In genomic region chr7:151060113-151060415, GRCh38 we compare ENCODE assay signal across 8 cellular contexts. TPM values are rescaled to one million over a fixed set of nuclear protein-coding genes. Genes with fewer than 3 reads are reported as not detected.
DNase-seq lines count a peak whose midpoint lies in the region; ATAC-seq and TF ChIP-seq lines count a peak whose summit lies in the region.

No MANE protein-coding gene starts in this region.

- DNase-seq in CD4-positive, CD25-positive, alpha-beta regulatory T cell, result no peak
- DNase-seq in NT2/D1 (ENCODE audit: low read depth, low spot score), result no peak
- DNase-seq in effector memory CD4-positive, alpha-beta T cell, result no peak
- DNase-seq in neural progenitor cell (ENCODE audit: low spot score), result no peak
- no peak for DNase-seq in GM13977 (ENCODE audit: low spot score)
- no peak for DNase-seq in GM19238 (ENCODE audit: insufficient read length, low spot score)
- no peak for DNase-seq in UCSD-AML1 (lab: John Stamatoyannopoulos, UW; ENCODE audit: unreplicated experiment)
- DNase-seq in superior temporal gyrus (ENCODE audit: extremely low spot score), result no peak

- no peak overlapping the region for H2AFZ ChIP-seq in neural progenitor cell (replicated peaks)

- H3K4me2 ChIP-seq in neural progenitor cell, result peak overlapping the region; percentile 99

- H4K20me1 ChIP-seq in neural progenitor cell (ENCODE audit: low read depth), result peaks cover 53% of the 10 kb centered on the region

- no peaks in the 10 kb centered on the region for H3K27me3 Mint-ChIP-seq in CD4-positive, CD25-positive, alpha-beta regulatory T cell
- H3K27me3 Mint-ChIP-seq in neural progenitor cell (ENCODE audit: insufficient read depth, low read depth), result peaks cover 16% of the 10 kb centered on the region

- no peaks in the 10 kb centered on the region for H3K9me3 ChIP-seq in CD4-positive, CD25-positive, alpha-beta regulatory T cell (ENCODE audit: control insufficient read depth in 2 of 2, low read length in 2 of 2)
- H3K9me3 ChIP-seq in NT2/D1 (ENCODE audit: insufficient read depth, low read length) (no peaks in the 10 kb centered on the region), neural progenitor cell (ENCODE audit: low read depth) (no peaks in the 10 kb centered on the region)
- H3K9me3 ChIP-seq in effector memory CD4-positive, alpha-beta T cell (ENCODE audit: control insufficient read depth, low read length), result no peaks in the 10 kb centered on the region

- peaks cover 0 to 1% (median 0%) of the 10 kb centered on the region in 7 donors for H3K9me3 Mint-ChIP-seq in CD4-positive, CD25-positive, alpha-beta regulatory T cell
- no peaks in the 10 kb centered on the region for H3K9me3 Mint-ChIP-seq in neural progenitor cell

- H3K27ac Mint-ChIP-seq in CD4-positive, CD25-positive, alpha-beta regulatory T cell, result peak overlapping the region in 2 of 3 donors; percentile 73 to 93
- H3K27ac Mint-ChIP-seq in neural progenitor cell, result no peak overlapping the region

- TF ChIP-seq CTCF in neural progenitor cell (IDR thresholded peaks at IDR 0.05) (no peak), GM13977 (IDR thresholded peaks at IDR 0.05; ENCODE audit: extremely low read depth, insufficient read depth, missing control alignments) (no peak)

- H3K27me3 ChIP-seq in CD4-positive, CD25-positive, alpha-beta regulatory T cell (ENCODE audit: control insufficient read depth, insufficient read depth, low read length), result no peaks in the 10 kb centered on the region
- H3K27me3 ChIP-seq in NT2/D1 (ENCODE audit: insufficient read depth, insufficient read length) (peaks cover 8% of the 10 kb centered on the region), neural progenitor cell (peaks cover 39% of the 10 kb centered on the region)
- H3K27me3 ChIP-seq in effector memory CD4-positive, alpha-beta T cell (replicated peaks; ENCODE audit: control insufficient read depth, insufficient read depth, low read length, poor library complexity, severe bottlenecking), result no peaks in the 10 kb centered on the region

- peaks cover 3% of the 10 kb centered on the region for H3K36me3 Mint-ChIP-seq in CD4-positive, CD25-positive, alpha-beta regulatory T cell
- H3K36me3 Mint-ChIP-seq in neural progenitor cell, result no peaks in the 10 kb centered on the region

- peak overlapping the region; percentile 32 for H3K4me3 ChIP-seq in CD4-positive, CD25-positive, alpha-beta regulatory T cell (ENCODE audit: low read depth, low read length)
- H3K4me3 ChIP-seq in NT2/D1 (ENCODE audit: insufficient read length, low read depth), result peak overlapping the region; percentile 74
- peak overlapping the region; percentile 66 for H3K4me3 ChIP-seq in effector memory CD4-positive, alpha-beta T cell (ENCODE audit: insufficient read depth, low read depth, low read length, poor library complexity, severe bottlenecking)
- H3K4me3 ChIP-seq in neural progenitor cell, result peak overlapping the region; percentile 77

- peaks cover 5% of the 10 kb centered on the region for H3K36me3 ChIP-seq in CD4-positive, CD25-positive, alpha-beta regulatory T cell (ENCODE audit: control insufficient read depth, insufficient read depth, low read length)
- H3K36me3 ChIP-seq in NT2/D1 (ENCODE audit: insufficient read depth, insufficient read length, low read length) (peaks cover 12% of the 10 kb centered on the region), neural progenitor cell (no peaks in the 10 kb centered on the region)
- H3K36me3 ChIP-seq in effector memory CD4-positive, alpha-beta T cell (ENCODE audit: control insufficient read depth, insufficient read depth, low read length), result peaks cover 16% of the 10 kb centered on the region

- H3K79me2 ChIP-seq in neural progenitor cell (ENCODE audit: low read depth), result peaks cover 7% of the 10 kb centered on the region

- H3K4me3 Mint-ChIP-seq in CD4-positive, CD25-positive, alpha-beta regulatory T cell, result peak overlapping the region; percentile 87 to 97 (median 91)
- peak overlapping the region; percentile 90 for H3K4me3 Mint-ChIP-seq in neural progenitor cell

- ATAC-seq in CD4-positive, CD25-positive, alpha-beta regulatory T cell (ENCODE audit: low read depth in 2 of 2), result no peak

- peak overlapping the region; percentile 88 for H3K27ac ChIP-seq in CD4-positive, CD25-positive, alpha-beta regulatory T cell (ENCODE audit: insufficient read depth, low read length, poor library complexity, severe bottlenecking)
- peak overlapping the region; percentile 77 for H3K27ac ChIP-seq in effector memory CD4-positive, alpha-beta T cell (ENCODE audit: insufficient read depth, low read length, poor library complexity, severe bottlenecking)
- H3K27ac ChIP-seq in neural progenitor cell, result no peak overlapping the region

- peak overlapping the region; percentile 81 for H3K9ac ChIP-seq in NT2/D1 (ENCODE audit: insufficient read length, low read depth)
- H3K9ac ChIP-seq in neural progenitor cell, result peak overlapping the region; percentile 39

- in situ Hi-C loops in GM13977 (cut with MboI; ENCODE audit: low pct_unique_long_range_greater_than_20kb, low sequenced_read_pairs, unreplicated experiment), result no loop called here

- H3K4me1 Mint-ChIP-seq in CD4-positive, CD25-positive, alpha-beta regulatory T cell, result peaks cover 0 to 49% (median 12%) of the 10 kb centered on the region in 4 donors
- peaks cover 46% of the 10 kb centered on the region for H3K4me1 Mint-ChIP-seq in neural progenitor cell

- H3F3A ChIP-seq in neural progenitor cell (ENCODE audit: low read depth), result peaks cover 42% of the 10 kb centered on the region

- peaks cover 41% of the 10 kb centered on the region for H3K4me1 ChIP-seq in CD4-positive, CD25-positive, alpha-beta regulatory T cell (ENCODE audit: control insufficient read depth, insufficient read depth, low read length, poor library complexity, severe bottlenecking)
- H3K4me1 ChIP-seq in NT2/D1 (ENCODE audit: insufficient read depth, insufficient read length), result peaks cover 12% of the 10 kb centered on the region
- H3K4me1 ChIP-seq in effector memory CD4-positive, alpha-beta T cell (ENCODE audit: control insufficient read depth, insufficient read depth, low read length, poor library complexity, severe bottlenecking), result peaks cover 29% of the 10 kb centered on the region
- H3K4me1 ChIP-seq in neural progenitor cell, result peaks cover 45% of the 10 kb centered on the region

RNA-seq across cellular contexts. Expression of gene SLC4A2, which starts 0.7 kb away (rescaled TPM):
- 71.7 TPM for total RNA-seq in CD4-positive, CD25-positive, alpha-beta regulatory T cell
- polyA plus RNA-seq in CD4-positive, CD25-positive, alpha-beta regulatory T cell, result 10 to 100 TPM; 11.6 to 13.9 (median 12.3) TPM
- total RNA-seq in neural progenitor cell (ENCODE audit: low replicate concordance), result 26.1 and 85.7 TPM in 2 replicates

RNA-seq across cellular contexts. Expression of gene CDK5, which starts 2.4 kb away (rescaled TPM):
- total RNA-seq in CD4-positive, CD25-positive, alpha-beta regulatory T cell, result 7.6 TPM
- polyA plus RNA-seq in CD4-positive, CD25-positive, alpha-beta regulatory T cell, result 10 to 100 TPM; 15.7 to 20.7 (median 17.6) TPM
- 8.1 and 10.3 TPM in 2 replicates for total RNA-seq in neural progenitor cell (ENCODE audit: low replicate concordance)

RNA-seq across cellular contexts. Expression of gene ASIC3, which starts 11.7 kb away (rescaled TPM):
- 5.9 TPM for total RNA-seq in CD4-positive, CD25-positive, alpha-beta regulatory T cell
- not detected for polyA plus RNA-seq in CD4-positive, CD25-positive, alpha-beta regulatory T cell
- 1.6 TPM in 1 of 2 replicates, not detected in the other for total RNA-seq in neural progenitor cell (ENCODE audit: low replicate concordance)

RNA-seq across cellular contexts. Expression of gene FASTK, which starts 20.5 kb away (rescaled TPM):
- total RNA-seq in CD4-positive, CD25-positive, alpha-beta regulatory T cell, result 92.4 TPM
- polyA plus RNA-seq in CD4-positive, CD25-positive, alpha-beta regulatory T cell, result 10 to 100 TPM; 39.5 to 53.3 (median 46.6) TPM
- total RNA-seq in neural progenitor cell (ENCODE audit: low replicate concordance), result 22.4 and 71.0 TPM in 2 replicates

RNA-seq across cellular contexts. Expression of gene TMUB1, which starts 23.2 kb away (rescaled TPM):
- total RNA-seq in CD4-positive, CD25-positive, alpha-beta regulatory T cell, result 53.9 TPM
- 10 to 100 TPM; 41.1 to 54.6 (median 48.3) TPM for polyA plus RNA-seq in CD4-positive, CD25-positive, alpha-beta regulatory T cell
- 6.0 and 49.4 TPM in 2 replicates for total RNA-seq in neural progenitor cell (ENCODE audit: low replicate concordance)
